In the genomic region with DNA sequence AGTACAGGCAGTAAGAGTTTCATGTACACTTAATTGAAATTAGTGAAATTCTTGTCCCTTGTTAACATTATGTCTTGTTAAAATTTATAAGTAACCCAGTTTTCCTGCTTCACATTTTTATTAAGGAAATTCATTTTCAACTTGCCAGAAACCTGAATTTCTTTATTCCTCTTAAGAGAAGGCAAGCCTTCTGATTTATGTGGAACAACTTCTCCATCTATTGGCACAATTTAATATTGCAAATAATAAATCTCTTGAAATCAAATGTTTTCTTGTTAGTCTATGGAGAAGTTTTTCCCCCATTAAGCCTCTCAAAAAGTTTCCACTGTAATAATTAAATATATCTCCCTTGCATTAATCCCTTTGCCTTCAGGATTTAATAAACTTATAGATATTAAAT, we compare ENCODE assay signal across 9 cellular contexts. TPM values are rescaled to one million over a fixed set of nuclear protein-coding genes. Genes with fewer than 3 reads are reported as not detected.
DNase-seq lines count a peak whose midpoint lies in the region; ATAC-seq and TF ChIP-seq lines count a peak whose summit lies in the region.
"Had no signal": no experiment of that assay in that cellular context is flagged by ENCODE, and none has a peak within 500 bp of the region (broad histone marks: within the 10 kb centered on the region; RNA-seq: fewer than 3 reads in every experiment).

No MANE protein-coding gene starts in this region.

- H3F3A ChIP-seq in smooth muscle cell (ENCODE audit: low read depth) = no peaks in the 10 kb centered on the region

- H3K4me2 ChIP-seq in smooth muscle cell = no peak overlapping the region

- peaks cover 4% of the 10 kb centered on the region for H3K4me1 ChIP-seq in smooth muscle cell (ENCODE audit: low read depth)
- H3K4me1 ChIP-seq: parathyroid adenoma had no signal

- intact Hi-C loops in dorsolateral prefrontal cortex (cut with DNase I) = no loop called here

- no peak overlapping the region for H3K27ac ChIP-seq in dorsolateral prefrontal cortex
- no peak overlapping the region for H3K27ac ChIP-seq in smooth muscle cell (ENCODE audit: low read depth)
- H3K27ac ChIP-seq in substantia nigra (ENCODE audit: low read depth, low read length, poor library complexity, severe bottlenecking) = no peak overlapping the region
- H3K27ac ChIP-seq: parathyroid adenoma had no signal

- H3K4me3 ChIP-seq in dorsolateral prefrontal cortex (no peak overlapping the region), smooth muscle cell (no peak overlapping the region)

- no peaks in the 10 kb centered on the region for H4K20me1 ChIP-seq in smooth muscle cell (ENCODE audit: low read depth)

- H2AFZ ChIP-seq in smooth muscle cell (ENCODE audit: low read depth) = no peak overlapping the region
- H2AFZ ChIP-seq: parathyroid adenoma had no signal

- H3K9ac ChIP-seq in smooth muscle cell (ENCODE audit: low read depth) = no peak overlapping the region
- H3K9ac ChIP-seq: parathyroid adenoma had no signal

- H3K27me3 ChIP-seq in dorsolateral prefrontal cortex (no peaks in the 10 kb centered on the region), smooth muscle cell (ENCODE audit: low read depth) (no peaks in the 10 kb centered on the region)

- DNase-seq in NCI-H510A treated with DMSO at 0.1 percent for 48 hours (lab: John Stamatoyannopoulos, UW) (peak; percentile 4), NCI-H510A (lab: John Stamatoyannopoulos, UW) (no peak), NCI-H446 treated with DMSO at 0.1 percent for 48 hours (lab: John Stamatoyannopoulos, UW) (peak; percentile 6), dorsolateral prefrontal cortex (no peak), smooth muscle cell (lab: John Stamatoyannopoulos, UW; ENCODE audit: unreplicated experiment) (no peak), substantia nigra (lab: John Stamatoyannopoulos, UW) (no peak)
- DNase-seq in stimulated activated naive CD8-positive, alpha-beta T cell treated with anti-CD3 and anti-CD28 coated beads, Interleukin-15, Interleukin-2, amounts not matched to agents 100 U/mL and 50 U/mL, for 24 hours = no peak

- no peaks in the 10 kb centered on the region for H3K79me2 ChIP-seq in smooth muscle cell (ENCODE audit: low read depth)
- H3K79me2 ChIP-seq: parathyroid adenoma had no signal

- H3K36me3 ChIP-seq in smooth muscle cell (ENCODE audit: low read depth) = no peaks in the 10 kb centered on the region

- ATAC-seq in stimulated activated naive CD8-positive, alpha-beta T cell treated with anti-CD3 and anti-CD28 coated beads, Interleukin-15, Interleukin-2, amounts not matched to agents 100 U/mL and 50 U/mL, for 24 hours = no peak
- no peak for ATAC-seq in HG02885 (IDR thresholded peaks at IDR 0.05; ENCODE audit: poor library complexity, unreplicated experiment)

- H3K9me3 ChIP-seq in smooth muscle cell (replicated peaks; ENCODE audit: low read depth) = no peaks in the 10 kb centered on the region

- TF ChIP-seq CTCF in dorsolateral prefrontal cortex (IDR thresholded peaks at IDR 0.05 in 54 of 56, conservative IDR thresholded peaks at IDR 0.05 in 2 of 56; ENCODE audit: low read depth in 1 of 56, partially characterized antibody in 56 of 56) (peak in 55 of 56 donors; percentile 22 to 72 (median 49)), smooth muscle cell (IDR thresholded peaks at IDR 0.05; ENCODE audit: borderline replicate concordance, insufficient read depth, poor library complexity, severe bottlenecking) (peak; percentile 46)

RNA-seq across cellular contexts. Expression of gene ACO1, which starts 33.8 kb away (rescaled TPM):
- total RNA-seq in dorsolateral prefrontal cortex = 10 to 100 TPM; 17.4 to 32.7 (median 23.5) TPM
- total RNA-seq in smooth muscle cell = 72.3 and 83.1 TPM in 2 replicates
- polyA plus RNA-seq in smooth muscle cell = 54.3 and 74.4 TPM in 2 replicates

Comparison
In these comparisons a context has a peak if more than half of its experiments do, and no peak if none do; other contexts are left out.
1. DNase-seq: peak in NCI-H510A treated with DMSO at 0.1 percent for 48 hours (single experiment) and NCI-H446 treated with DMSO at 0.1 percent for 48 hours (single experiment); none in NCI-H510A (single experiment), dorsolateral prefrontal cortex (0 of 10), smooth muscle cell (single experiment), stimulated activated naive CD8-positive, alpha-beta T cell treated with anti-CD3 and anti-CD28 coated beads, Interleukin-15, Interleukin-2, amounts not matched to agents 100 U/mL and 50 U/mL, for 24 hours (single experiment) and substantia nigra (0 of 49).